In the genomic region with DNA sequence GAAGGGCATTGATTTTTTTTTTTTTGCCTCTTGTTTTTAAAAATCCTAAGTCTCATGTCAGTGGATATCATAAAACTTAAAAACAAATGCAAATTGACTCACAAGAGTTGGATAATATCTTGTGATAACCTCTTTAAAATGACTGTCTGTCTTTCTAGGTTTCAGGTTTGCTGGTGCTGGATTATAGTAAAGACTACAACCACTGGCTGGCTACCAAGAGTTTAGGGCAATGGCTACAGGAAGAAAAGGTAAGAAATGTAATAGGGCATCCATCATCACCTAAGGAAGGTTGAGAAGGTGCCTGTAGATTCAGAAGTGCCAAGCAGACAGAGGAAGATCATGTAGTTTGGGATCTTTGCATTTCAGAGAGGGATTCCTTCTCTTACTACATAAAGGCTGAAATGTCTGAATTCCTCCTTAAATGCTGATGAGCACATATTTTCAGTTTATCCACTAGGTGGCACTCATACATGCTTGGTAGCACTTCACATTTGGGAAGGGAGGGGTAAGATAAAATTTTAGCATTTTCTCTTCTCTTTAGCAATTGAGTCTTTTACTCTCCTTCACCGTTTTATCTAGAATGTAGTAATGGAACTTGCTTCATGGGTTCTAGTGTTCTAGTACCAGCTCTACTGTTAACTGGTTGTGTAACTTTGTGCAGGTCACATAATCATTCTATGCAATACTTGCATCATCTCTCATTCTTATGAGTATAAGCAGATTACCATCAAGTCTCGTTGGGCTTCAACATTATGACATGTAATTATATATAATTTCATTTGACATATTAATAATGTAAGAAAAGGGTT, we compare ENCODE assay signal across 8 cellular contexts. TPM values are rescaled to one million over a fixed set of nuclear protein-coding genes. Genes with fewer than 3 reads are reported as not detected.
DNase-seq lines count a peak whose midpoint lies in the region; ATAC-seq and TF ChIP-seq lines count a peak whose summit lies in the region.

No MANE protein-coding gene starts in this region.

- no peaks in the 10 kb centered on the region for H3K36me3 ChIP-seq in Caco-2 (ENCODE audit: control insufficient read depth, insufficient read depth, low read length)
- H3K36me3 ChIP-seq in adrenal gland (replicated peaks in 1 of 2) = no peaks in the 10 kb centered on the region
- H3K36me3 ChIP-seq in thyroid gland = no peaks in the 10 kb centered on the region

- ATAC-seq in GM18868 (IDR thresholded peaks at IDR 0.05; ENCODE audit: unreplicated experiment) (peak; percentile 93), HG02970 (IDR thresholded peaks at IDR 0.05; ENCODE audit: low FRiP score, unreplicated experiment) (peak; percentile 85)

- POLR2A ChIA-PET in Caco-2 (lab: Charles Lee) = no interaction called here
- POLR2A ChIA-PET in activated CD4-positive, alpha-beta memory T cell treated with anti-CD3 and anti-CD28 coated beads, Interleukin-2, amount 10 ng/mL, durations not matched to agents 7 days and 5 days (lab: Charles Lee) = no interaction called here

- H3K27me3 ChIP-seq in Caco-2 (replicated peaks; ENCODE audit: control insufficient read depth, insufficient read depth, low read length) = no peaks in the 10 kb centered on the region
- H3K27me3 ChIP-seq in adrenal gland = no peaks in the 10 kb centered on the region
- H3K27me3 ChIP-seq in thyroid gland = no peaks in the 10 kb centered on the region

- H3K27ac ChIP-seq in adrenal gland (no peak overlapping the region), thyroid gland (no peak overlapping the region)

- CTCF ChIA-PET in Caco-2 (lab: Charles Lee) = no interaction called here
- CTCF ChIA-PET in activated CD4-positive, alpha-beta memory T cell treated with anti-CD3 and anti-CD28 coated beads, Interleukin-2, amount 10 ng/mL, durations not matched to agents 7 days and 5 days (lab: Charles Lee) = no interaction called here

- peak in 1 of 2 experiments; percentile 31 for DNase-seq in Caco-2
- DNase-seq in NCI-H1694 treated with DMSO at 0.1 percent for 48 hours (lab: John Stamatoyannopoulos, UW) = peak; percentile 80
- DNase-seq in adrenal gland = no peak
- peak; percentile 80 for DNase-seq in inferior parietal cortex (ENCODE audit: extremely low spot score)
- no peak for DNase-seq in thyroid gland
- no peak for DNase-seq in activated CD4-positive, alpha-beta memory T cell treated with anti-CD3 and anti-CD28 coated beads, Interleukin-2, amount 10 ng/mL, durations not matched to agents 7 days and 5 days

- H3K4me3 ChIP-seq in Caco-2 (ENCODE audit: low read depth, low read length) (no peak overlapping the region), adrenal gland (no peak overlapping the region), thyroid gland (replicated peaks in 1 of 3) (no peak overlapping the region)

- H3K9me3 Mint-ChIP-seq in Caco-2 (ENCODE audit: unreplicated experiment) = no peaks in the 10 kb centered on the region
- no peaks in the 10 kb centered on the region for H3K9me3 Mint-ChIP-seq in activated CD4-positive, alpha-beta memory T cell treated with anti-CD3 and anti-CD28 coated beads, Interleukin-2, amount 10 ng/mL, durations not matched to agents 7 days and 5 days

- TF ChIP-seq POLR2A in adrenal gland (IDR thresholded peaks at IDR 0.05) (no peak), thyroid gland (IDR thresholded peaks at IDR 0.05) (no peak)

- WGBS in adrenal gland, 4 donors = 25 to 31% (median 29%) methylated on average over 2 of the region's 2 CpGs
- 37 to 39% methylated on average over 2 of the region's 2 CpGs for WGBS in thyroid gland, 2 donors

- H3K36me3 Mint-ChIP-seq in Caco-2 (ENCODE audit: insufficient read depth, unreplicated experiment) = no peaks in the 10 kb centered on the region
- H3K36me3 Mint-ChIP-seq in activated CD4-positive, alpha-beta memory T cell treated with anti-CD3 and anti-CD28 coated beads, Interleukin-2, amount 10 ng/mL, durations not matched to agents 7 days and 5 days (ENCODE audit: low read depth) = no peaks in the 10 kb centered on the region

- H3K4me1 Mint-ChIP-seq in Caco-2 (ENCODE audit: low read depth, unreplicated experiment) = no peaks in the 10 kb centered on the region
- no peaks in the 10 kb centered on the region for H3K4me1 Mint-ChIP-seq in activated CD4-positive, alpha-beta memory T cell treated with anti-CD3 and anti-CD28 coated beads, Interleukin-2, amount 10 ng/mL, durations not matched to agents 7 days and 5 days

- no peaks in the 10 kb centered on the region for H3K4me1 ChIP-seq in Caco-2
- no peaks in the 10 kb centered on the region for H3K4me1 ChIP-seq in adrenal gland (replicated peaks in 1 of 2)
- H3K4me1 ChIP-seq in thyroid gland = no peaks in the 10 kb centered on the region

- H3K4me3 Mint-ChIP-seq in Caco-2 (ENCODE audit: unreplicated experiment) = no peak overlapping the region
- no peak overlapping the region for H3K4me3 Mint-ChIP-seq in activated CD4-positive, alpha-beta memory T cell treated with anti-CD3 and anti-CD28 coated beads, Interleukin-2, amount 10 ng/mL, durations not matched to agents 7 days and 5 days

- no TSS peak for BruUV-seq in Caco-2 (replicated peaks; lab: Mats Ljungman, UMichigan)

- H3K9me3 ChIP-seq in Caco-2 (no peaks in the 10 kb centered on the region), adrenal gland (replicated peaks in 1 of 3) (no peaks in the 10 kb centered on the region), thyroid gland (no peaks in the 10 kb centered on the region)

- intact Hi-C loops in Caco-2 (cut with micrococcal nuclease; ENCODE audit: unreplicated experiment) (loop anchor here (1.0 kb wide), 1 partner anchor 74 kb away; no protein-coding TSS in a partner anchor), adrenal gland (cut with DNase I) (no loop called here), thyroid gland (cut with DNase I) (no loop called here)

- H3K27ac Mint-ChIP-seq in Caco-2 (ENCODE audit: unreplicated experiment) = no peak overlapping the region
- H3K27ac Mint-ChIP-seq in activated CD4-positive, alpha-beta memory T cell treated with anti-CD3 and anti-CD28 coated beads, Interleukin-2, amount 10 ng/mL, durations not matched to agents 7 days and 5 days = no peak overlapping the region

- TF ChIP-seq CTCF in Caco-2 (IDR thresholded peaks at IDR 0.05; ENCODE audit: insufficient read depth in 1 of 2, low read depth in 1 of 2, low read length in 1 of 2, severe bottlenecking in 1 of 2, unreplicated experiment in 1 of 2) (peak; percentile 77 to 82), adrenal gland (IDR thresholded peaks at IDR 0.05) (peak; percentile 46 to 77 (median 55)), thyroid gland (IDR thresholded peaks at IDR 0.05) (peak in 4 of 6 experiments; percentile 26 to 77 (median 55))

- H3K27me3 Mint-ChIP-seq in Caco-2 (ENCODE audit: insufficient read depth, unreplicated experiment) = no peaks in the 10 kb centered on the region
- H3K27me3 Mint-ChIP-seq in activated CD4-positive, alpha-beta memory T cell treated with anti-CD3 and anti-CD28 coated beads, Interleukin-2, amount 10 ng/mL, durations not matched to agents 7 days and 5 days = no peaks in the 10 kb centered on the region

RNA-seq across cellular contexts. Expression of gene CPS1, which starts 21.1 kb away (rescaled TPM):
- 0.84 and 1.2 TPM in 2 replicates for total RNA-seq in Caco-2 (2022)
- total RNA-seq in adrenal gland = 1 to 10 TPM in 7 of 8 donors, under 1 TPM in 1; 0.61 to 4.3 (median 1.7) TPM
- polyA plus RNA-seq in adrenal gland = 1 to 10 TPM in 2 of 3 donors, under 1 TPM in 1; 0.72 to 1.7 (median 1.0) TPM
- total RNA-seq in thyroid gland = 10 to 100 TPM in 2 of 4 donors, 1 to 10 TPM in 2; 3.9 to 14.9 (median 10.1) TPM
- total RNA-seq in activated CD4-positive, alpha-beta memory T cell treated with anti-CD3 and anti-CD28 coated beads, Interleukin-2, amount 10 ng/mL, durations not matched to agents 7 days and 5 days = under 1 TPM; 0.15 to 0.86 TPM

Comparison
In these comparisons a context has a peak if more than half of its experiments do, and no peak if none do; other contexts are left out.
1. DNase-seq: peak in NCI-H1694 treated with DMSO at 0.1 percent for 48 hours (single experiment) and inferior parietal cortex (single experiment); none in adrenal gland (0 of 7), thyroid gland (0 of 2) and activated CD4-positive, alpha-beta memory T cell treated with anti-CD3 and anti-CD28 coated beads, Interleukin-2, amount 10 ng/mL, durations not matched to agents 7 days and 5 days (single experiment).
2. Peak in every context shown above with its lines, with median percentiles within 50 percentile points of each other: CTCF ChIP-seq.